In the genomic region with DNA sequence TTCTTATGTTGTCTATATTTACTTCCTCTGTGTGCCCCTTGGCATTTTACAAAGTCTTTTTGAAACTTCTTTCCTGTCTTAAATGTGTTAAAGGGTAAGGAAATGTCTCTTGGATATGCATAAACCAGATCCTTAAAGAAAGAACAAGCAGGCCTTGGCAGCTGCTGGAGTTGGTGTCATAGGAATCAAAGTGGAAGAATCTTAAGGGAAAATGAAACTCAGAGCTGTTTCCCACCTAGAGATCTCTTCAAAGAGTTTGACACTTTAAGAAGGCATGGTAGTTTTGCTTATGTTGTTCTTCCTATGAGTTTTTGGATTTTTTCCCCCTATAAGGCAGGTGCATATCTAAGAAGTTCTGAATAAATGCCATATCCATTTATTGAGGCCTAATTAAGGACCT, we compare ENCODE assay signal across 1 cellular context.
TF ChIP-seq lines count a peak whose summit lies in the region.

No MANE protein-coding gene starts in this region.

TF ChIP-seq in SK-N-SH treated with all-trans-retinoic acid at 6 μM for 48 hours, 23 proteins besides CTCF, POLR2A, EP300 and RAD21 (continued from another document):
- TF ChIP-seq, protein P1, sequence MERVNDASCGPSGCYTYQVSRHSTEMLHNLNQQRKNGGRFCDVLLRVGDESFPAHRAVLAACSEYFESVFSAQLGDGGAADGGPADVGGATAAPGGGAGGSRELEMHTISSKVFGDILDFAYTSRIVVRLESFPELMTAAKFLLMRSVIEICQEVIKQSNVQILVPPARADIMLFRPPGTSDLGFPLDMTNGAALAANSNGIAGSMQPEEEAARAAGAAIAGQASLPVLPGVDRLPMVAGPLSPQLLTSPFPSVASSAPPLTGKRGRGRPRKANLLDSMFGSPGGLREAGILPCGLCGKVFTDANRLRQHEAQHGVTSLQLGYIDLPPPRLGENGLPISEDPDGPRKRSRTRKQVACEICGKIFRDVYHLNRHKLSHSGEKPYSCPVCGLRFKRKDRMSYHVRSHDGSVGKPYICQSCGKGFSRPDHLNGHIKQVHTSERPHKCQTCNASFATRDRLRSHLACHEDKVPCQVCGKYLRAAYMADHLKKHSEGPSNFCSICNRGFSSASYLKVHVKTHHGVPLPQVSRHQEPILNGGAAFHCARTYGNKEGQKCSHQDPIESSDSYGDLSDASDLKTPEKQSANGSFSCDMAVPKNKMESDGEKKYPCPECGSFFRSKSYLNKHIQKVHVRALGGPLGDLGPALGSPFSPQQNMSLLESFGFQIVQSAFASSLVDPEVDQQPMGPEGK (CRISPR knock-in tag; IDR thresholded peaks at IDR 0.05; ENCODE audit: borderline replicate concordance): no peak
- TF ChIP-seq BACH2 (CRISPR knock-in tag; IDR thresholded peaks at IDR 0.05; ENCODE audit: borderline replicate concordance) (no peak), ZNF8 (CRISPR knock-in tag; IDR thresholded peaks at IDR 0.05) (no peak), ZNF565 (CRISPR knock-in tag; conservative IDR thresholded peaks at IDR 0.05; ENCODE audit: low read depth) (no peak)
- TF ChIP-seq, protein P2, sequence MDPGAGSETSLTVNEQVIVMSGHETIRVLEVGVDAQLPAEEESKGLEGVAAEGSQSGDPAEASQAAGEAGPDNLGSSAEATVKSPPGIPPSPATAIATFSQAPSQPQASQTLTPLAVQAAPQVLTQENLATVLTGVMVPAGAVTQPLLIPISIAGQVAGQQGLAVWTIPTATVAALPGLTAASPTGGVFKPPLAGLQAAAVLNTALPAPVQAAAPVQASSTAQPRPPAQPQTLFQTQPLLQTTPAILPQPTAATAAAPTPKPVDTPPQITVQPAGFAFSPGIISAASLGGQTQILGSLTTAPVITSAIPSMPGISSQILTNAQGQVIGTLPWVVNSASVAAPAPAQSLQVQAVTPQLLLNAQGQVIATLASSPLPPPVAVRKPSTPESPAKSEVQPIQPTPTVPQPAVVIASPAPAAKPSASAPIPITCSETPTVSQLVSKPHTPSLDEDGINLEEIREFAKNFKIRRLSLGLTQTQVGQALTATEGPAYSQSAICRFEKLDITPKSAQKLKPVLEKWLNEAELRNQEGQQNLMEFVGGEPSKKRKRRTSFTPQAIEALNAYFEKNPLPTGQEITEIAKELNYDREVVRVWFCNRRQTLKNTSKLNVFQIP (CRISPR knock-in tag; IDR thresholded peaks at IDR 0.05; ENCODE audit: borderline replicate concordance, low read depth): no peak
- TF ChIP-seq, protein P3, sequence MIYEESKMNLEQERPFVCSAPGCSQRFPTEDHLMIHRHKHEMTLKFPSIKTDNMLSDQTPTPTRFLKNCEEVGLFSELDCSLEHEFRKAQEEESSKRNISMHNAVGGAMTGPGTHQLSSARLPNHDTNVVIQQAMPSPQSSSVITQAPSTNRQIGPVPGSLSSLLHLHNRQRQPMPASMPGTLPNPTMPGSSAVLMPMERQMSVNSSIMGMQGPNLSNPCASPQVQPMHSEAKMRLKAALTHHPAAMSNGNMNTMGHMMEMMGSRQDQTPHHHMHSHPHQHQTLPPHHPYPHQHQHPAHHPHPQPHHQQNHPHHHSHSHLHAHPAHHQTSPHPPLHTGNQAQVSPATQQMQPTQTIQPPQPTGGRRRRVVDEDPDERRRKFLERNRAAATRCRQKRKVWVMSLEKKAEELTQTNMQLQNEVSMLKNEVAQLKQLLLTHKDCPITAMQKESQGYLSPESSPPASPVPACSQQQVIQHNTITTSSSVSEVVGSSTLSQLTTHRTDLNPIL (CRISPR knock-in tag; IDR thresholded peaks at IDR 0.05; ENCODE audit: low read depth): no peak
